20 cellular contexts compared by ENCODE assay signal in the genomic region with DNA sequence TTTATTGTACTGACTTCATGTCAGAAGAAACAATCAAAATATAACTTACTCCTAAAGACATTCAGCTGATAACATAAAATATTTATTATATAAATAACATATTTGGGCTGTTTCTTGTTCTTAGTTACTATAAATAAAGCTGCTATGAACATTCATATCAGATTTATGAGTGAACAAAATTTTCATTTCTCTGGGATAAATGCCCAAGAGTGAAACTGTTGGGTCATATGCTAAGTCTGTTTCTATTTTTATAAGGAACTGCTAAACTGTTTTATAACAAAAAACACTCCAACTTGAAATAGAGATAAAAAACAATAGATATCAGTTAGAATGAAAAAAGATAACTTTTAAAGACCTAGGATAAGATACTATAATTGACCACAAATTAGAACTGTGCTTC. TPM values are rescaled to one million over a fixed set of nuclear protein-coding genes. Genes with fewer than 3 reads are reported as not detected.
"Had no signal": no experiment of that assay in that cellular context is flagged by ENCODE, and none has a peak within 500 bp of the region (broad histone marks: within the 10 kb centered on the region; RNA-seq: fewer than 3 reads in every experiment).

No MANE protein-coding gene starts in this region.

- DNase-seq: activated CD4-positive, alpha-beta T cell treated with anti-CD3 and anti-CD28 coated beads for 4 hours; activated CD8-positive, alpha-beta T cell treated with anti-CD3 and anti-CD28 coated beads, Interleukin-2, amount 10 ng/mL, durations not matched to agents 7 days and 5 days; activated naive CD4-positive, alpha-beta T cell treated with Interleukin-2 at 50 U/mL for 16 hours; activated naive CD8-positive, alpha-beta T cell treated with anti-CD3 and anti-CD28 coated beads, Interleukin-2, amount 50 U/mL, for 24 hours; body of pancreas; central memory CD4-positive, alpha-beta T cell; dermis blood vessel endothelial cell; gastrocnemius medialis; hippocampal formation; mucosa of descending colon; occipital lobe; psoas muscle; SK-N-SH; stimulated activated CD4-positive, alpha-beta T cell treated with anti-CD3 and anti-CD28 coated beads, Interleukin-12 subunit alpha, Interleukin-12 subunit beta, amount 100 ng/mL, for 4 hours; stimulated activated naive CD8-positive, alpha-beta T cell treated with anti-CD3 and anti-CD28 coated beads, Interleukin-15, Interleukin-2, amounts not matched to agents 100 U/mL and 50 U/mL, for 24 hours; T-helper 1 cell had no signal

- H3K4me2 ChIP-seq: SK-N-SH had no signal

- H3K27me3 Mint-ChIP-seq: activated naive CD8-positive, alpha-beta T cell treated with anti-CD3 and anti-CD28 coated beads, Interleukin-2, amount 50 U/mL, for 24 hours; natural killer cell treated with Interleukin-12 subunit alpha and Interleukin-12 subunit beta and Interleukin-15 and Interleukin-18, amount 100 ng/mL, for 72 hours had no signal

- H3K4me3 ChIP-seq: body of pancreas, gastrocnemius medialis, lung, mucosa of descending colon, psoas muscle had no signal

- H3K9me3 Mint-ChIP-seq: activated naive CD8-positive, alpha-beta T cell treated with anti-CD3 and anti-CD28 coated beads, Interleukin-2, amount 50 U/mL, for 24 hours; natural killer cell treated with Interleukin-12 subunit alpha and Interleukin-12 subunit beta and Interleukin-15 and Interleukin-18, amount 100 ng/mL, for 72 hours had no signal

- H3K4me3 Mint-ChIP-seq: activated CD8-positive, alpha-beta T cell treated with anti-CD3 and anti-CD28 coated beads, Interleukin-2, amount 10 ng/mL, durations not matched to agents 7 days and 5 days; activated naive CD8-positive, alpha-beta T cell treated with anti-CD3 and anti-CD28 coated beads, Interleukin-2, amount 50 U/mL, for 24 hours; natural killer cell treated with Interleukin-12 subunit alpha and Interleukin-12 subunit beta and Interleukin-15 and Interleukin-18, amount 100 ng/mL, for 72 hours had no signal

- H3K27ac Mint-ChIP-seq: activated CD8-positive, alpha-beta T cell treated with anti-CD3 and anti-CD28 coated beads, Interleukin-2, amount 10 ng/mL, durations not matched to agents 7 days and 5 days; activated naive CD8-positive, alpha-beta T cell treated with anti-CD3 and anti-CD28 coated beads, Interleukin-2, amount 50 U/mL, for 24 hours; natural killer cell treated with Interleukin-12 subunit alpha and Interleukin-12 subunit beta and Interleukin-15 and Interleukin-18, amount 100 ng/mL, for 72 hours had no signal

- H3K9me3 ChIP-seq: body of pancreas, gastrocnemius medialis, mucosa of descending colon, psoas muscle, SK-N-SH had no signal

- H3K9ac ChIP-seq: SK-N-SH had no signal

- H3K27me3 ChIP-seq: body of pancreas, gastrocnemius medialis had no signal

- H3K36me3 Mint-ChIP-seq: natural killer cell treated with Interleukin-12 subunit alpha and Interleukin-12 subunit beta and Interleukin-15 and Interleukin-18, amount 100 ng/mL, for 72 hours had no signal

- H3K4me1 ChIP-seq: body of pancreas, gastrocnemius medialis, psoas muscle had no signal

- H3K4me1 Mint-ChIP-seq: activated naive CD8-positive, alpha-beta T cell treated with anti-CD3 and anti-CD28 coated beads, Interleukin-2, amount 50 U/mL, for 24 hours had no signal

- H3K27ac ChIP-seq: body of pancreas, gastrocnemius medialis, psoas muscle had no signal

- ATAC-seq: activated CD8-positive, alpha-beta T cell treated with anti-CD3 and anti-CD28 coated beads, Interleukin-2, amount 10 ng/mL, durations not matched to agents 7 days and 5 days; activated naive CD8-positive, alpha-beta T cell treated with anti-CD3 and anti-CD28 coated beads, Interleukin-2, amount 50 U/mL, for 24 hours; body of pancreas; gastrocnemius medialis; mucosa of descending colon; natural killer cell treated with Interleukin-12 subunit alpha and Interleukin-12 subunit beta and Interleukin-15 and Interleukin-18, amount 100 ng/mL, for 72 hours; psoas muscle; Right ventricle myocardium inferior; sciatic nerve; stimulated activated naive CD8-positive, alpha-beta T cell treated with anti-CD3 and anti-CD28 coated beads, Interleukin-15, Interleukin-2, amounts not matched to agents 100 U/mL and 50 U/mL, for 24 hours had no signal

RNA-seq across cellular contexts. Expression of a gene that starts 26.5 kb away (rescaled TPM):
- polyA plus RNA-seq: SK-N-SH had no signal
